ENCODE assay signal across 1 cellular context in genomic region chrX:46582964-46583363, GRCh38.
TF ChIP-seq lines count a peak whose summit lies in the region.

No MANE protein-coding gene starts in this region.

TF ChIP-seq in SK-N-SH, 30 proteins besides CTCF, POLR2A, EP300 and RAD21 (continued from another document):
- TF ChIP-seq REST (IDR thresholded peaks at IDR 0.05; ENCODE audit: low read depth, low read length): no peak
- no peak for TF ChIP-seq MEF2A (IDR thresholded peaks at IDR 0.05; ENCODE audit: borderline replicate concordance, low read depth)
